Comparison of ENCODE assay signal across 9 cellular contexts in the genomic region with DNA sequence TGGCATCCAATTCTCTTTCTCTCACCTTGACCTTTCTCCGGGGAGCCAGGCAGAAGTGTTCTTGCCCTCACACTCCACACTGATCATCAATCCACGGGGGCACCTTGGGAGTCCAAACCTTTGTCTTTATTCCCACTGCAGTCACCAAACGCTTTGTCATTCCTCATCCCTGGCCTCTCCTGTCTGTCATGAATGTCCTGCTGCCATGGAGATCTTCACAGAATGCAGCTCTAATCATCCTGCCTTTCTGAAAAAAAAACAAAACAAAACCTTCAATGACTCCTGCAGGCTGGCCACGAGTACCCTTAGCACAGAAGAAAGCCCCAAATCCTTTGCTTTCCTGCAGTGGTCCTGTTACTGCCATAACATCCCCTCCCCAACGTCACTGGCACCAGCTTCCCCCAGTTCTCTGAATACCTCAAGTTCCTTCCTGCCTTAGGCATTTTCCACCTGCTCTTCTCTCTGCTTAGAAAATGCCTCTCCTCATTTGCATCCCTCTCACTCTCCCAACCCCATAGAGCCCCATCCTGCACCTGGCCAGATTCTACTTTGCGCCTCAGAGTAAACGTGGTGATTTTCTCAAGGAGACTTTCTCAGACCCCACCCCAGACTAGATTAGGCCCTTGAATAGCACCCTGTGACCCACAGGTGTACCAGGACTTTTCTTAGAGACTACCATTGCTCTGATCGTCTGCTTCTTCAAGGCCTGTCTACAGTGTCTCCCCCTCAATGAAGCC.
DNase-seq lines count a peak whose midpoint lies in the region; ATAC-seq and TF ChIP-seq lines count a peak whose summit lies in the region.
"Had no signal": no experiment of that assay in that cellular context is flagged by ENCODE, and none has a peak within 500 bp of the region (broad histone marks: within the 10 kb centered on the region; RNA-seq: fewer than 3 reads in every experiment).

No MANE protein-coding gene starts in this region.

- H3K36me3 Mint-ChIP-seq in activated T-helper 2 cell treated with anti-CD3 and anti-CD28 coated beads, Interferon-gamma antibody, Interleukin-2, Interleukin-4, amounts not matched to agents 10 μg/mL and 5 μg/mL and 100 μg/mL, durations not matched to agents 14 hours and 24 hours and 36 hours (ENCODE audit: low read depth), result no peaks in the 10 kb centered on the region
- peaks cover under 1% of the 10 kb centered on the region for H3K36me3 Mint-ChIP-seq in activated CD4-positive, alpha-beta memory T cell treated with anti-CD3 and anti-CD28 coated beads for 36 hours

- ATAC-seq in GM18861 (IDR thresholded peaks at IDR 0.05; ENCODE audit: unreplicated experiment) (peak; percentile 20), GM21825 (IDR thresholded peaks at IDR 0.05; ENCODE audit: unreplicated experiment) (peak; percentile 61), HG03558 (IDR thresholded peaks at IDR 0.05; ENCODE audit: extremely low read depth, unreplicated experiment) (peak; percentile 12)

- H3K27ac Mint-ChIP-seq in activated T-helper 2 cell treated with anti-CD3 and anti-CD28 coated beads, Interferon-gamma antibody, Interleukin-2, Interleukin-4, amounts not matched to agents 10 μg/mL and 5 μg/mL and 100 μg/mL, durations not matched to agents 14 hours and 24 hours and 36 hours, result no peak overlapping the region
- H3K27ac Mint-ChIP-seq in activated CD4-positive, alpha-beta memory T cell treated with anti-CD3 and anti-CD28 coated beads for 36 hours, result no peak overlapping the region

- peaks cover 5% of the 10 kb centered on the region for H3K9me3 Mint-ChIP-seq in activated T-helper 2 cell treated with anti-CD3 and anti-CD28 coated beads, Interferon-gamma antibody, Interleukin-2, Interleukin-4, amounts not matched to agents 10 μg/mL and 5 μg/mL and 100 μg/mL, durations not matched to agents 14 hours and 24 hours and 36 hours
- H3K9me3 Mint-ChIP-seq in activated CD4-positive, alpha-beta memory T cell treated with anti-CD3 and anti-CD28 coated beads for 36 hours, result peaks cover 6% of the 10 kb centered on the region

- CTCF ChIA-PET in activated CD4-positive, alpha-beta memory T cell treated with anti-CD3 and anti-CD28 coated beads for 36 hours (lab: Charles Lee), result no interaction called here

- intact Hi-C loops in activated T-helper 2 cell treated with anti-CD3 and anti-CD28 coated beads, Interferon-gamma antibody, Interleukin-2, Interleukin-4, amounts not matched to agents 10 μg/mL and 5 μg/mL and 100 μg/mL, durations not matched to agents 14 hours and 24 hours and 36 hours (cut with micrococcal nuclease), result no loop called here
- intact Hi-C loops in activated CD4-positive, alpha-beta memory T cell treated with anti-CD3 and anti-CD28 coated beads for 36 hours (cut with micrococcal nuclease), result no loop called here

- no peaks in the 10 kb centered on the region for H3K27me3 Mint-ChIP-seq in activated T-helper 2 cell treated with anti-CD3 and anti-CD28 coated beads, Interferon-gamma antibody, Interleukin-2, Interleukin-4, amounts not matched to agents 10 μg/mL and 5 μg/mL and 100 μg/mL, durations not matched to agents 14 hours and 24 hours and 36 hours (ENCODE audit: low read depth)
- no peaks in the 10 kb centered on the region for H3K27me3 Mint-ChIP-seq in activated CD4-positive, alpha-beta memory T cell treated with anti-CD3 and anti-CD28 coated beads for 36 hours

- no peak for TF ChIP-seq CTCF in GM13976 (IDR thresholded peaks at IDR 0.05; ENCODE audit: borderline replicate concordance, control extremely low read depth, extremely low read depth, insufficient read depth, missing control alignments)

- peaks cover 8% of the 10 kb centered on the region for H3K4me1 Mint-ChIP-seq in activated T-helper 2 cell treated with anti-CD3 and anti-CD28 coated beads, Interferon-gamma antibody, Interleukin-2, Interleukin-4, amounts not matched to agents 10 μg/mL and 5 μg/mL and 100 μg/mL, durations not matched to agents 14 hours and 24 hours and 36 hours (ENCODE audit: low read depth)
- peaks cover 17% of the 10 kb centered on the region for H3K4me1 Mint-ChIP-seq in activated CD4-positive, alpha-beta memory T cell treated with anti-CD3 and anti-CD28 coated beads for 36 hours (ENCODE audit: low read depth)

- in situ Hi-C loops in GM13976 (cut with MboI; ENCODE audit: low sequenced_read_pairs, unreplicated experiment), result no loop called here

- DNase-seq in germinal center (ENCODE audit: low spot score) (peak; percentile 15), DMS53 treated with DMSO at 0.1 percent for 48 hours (lab: John Stamatoyannopoulos, UW; ENCODE audit: unreplicated experiment) (no peak), GM13976 (ENCODE audit: low spot score) (no peak)
- no peak for DNase-seq in activated T-helper 2 cell treated with anti-CD3 and anti-CD28 coated beads, Interferon-gamma antibody, Interleukin-2, Interleukin-4, amounts not matched to agents 10 μg/mL and 5 μg/mL and 100 μg/mL, durations not matched to agents 14 hours and 24 hours and 36 hours (ENCODE audit: low spot score)
- DNase-seq in activated CD4-positive, alpha-beta memory T cell treated with anti-CD3 and anti-CD28 coated beads for 36 hours, result no peak
- DNase-seq: effector memory CD4-positive, alpha-beta T cell had no signal

- POLR2A ChIA-PET in activated CD4-positive, alpha-beta memory T cell treated with anti-CD3 and anti-CD28 coated beads for 36 hours (lab: Charles Lee), result no interaction called here

- no peak overlapping the region for H3K4me3 Mint-ChIP-seq in activated T-helper 2 cell treated with anti-CD3 and anti-CD28 coated beads, Interferon-gamma antibody, Interleukin-2, Interleukin-4, amounts not matched to agents 10 μg/mL and 5 μg/mL and 100 μg/mL, durations not matched to agents 14 hours and 24 hours and 36 hours (ENCODE audit: low read depth)
- H3K4me3 Mint-ChIP-seq in activated CD4-positive, alpha-beta memory T cell treated with anti-CD3 and anti-CD28 coated beads for 36 hours, result no peak overlapping the region
